ENCODE assay signal across 19 cellular contexts in genomic region chr9:14373726-14374125, GRCh38. TPM values are rescaled to one million over a fixed set of nuclear protein-coding genes. Genes with fewer than 3 reads are reported as not detected.
A peak's percentile ranks its signal among the peaks of the same experiment; 100 is the strongest.
DNase-seq lines count a peak whose midpoint lies in the region; TF ChIP-seq lines count a peak whose summit lies in the region.
"Had no signal": no experiment of that assay in that cellular context is flagged by ENCODE, and none has a peak within 500 bp of the region (broad histone marks: within the 10 kb centered on the region; RNA-seq: fewer than 3 reads in every experiment).

No MANE protein-coding gene starts in this region.

- H3K9me3 ChIP-seq in SJSA1 (replicated peaks) (no peaks in the 10 kb centered on the region), endodermal cell (ENCODE audit: control insufficient read depth, low read length) (peaks cover 10% of the 10 kb centered on the region), mesodermal cell (ENCODE audit: control insufficient read depth, low read length) (peaks cover 6% of the 10 kb centered on the region), uterus (no peaks in the 10 kb centered on the region)
- H3K9me3 ChIP-seq: Caco-2 had no signal

- H3K9me3 Mint-ChIP-seq in endodermal cell (peaks cover 11% of the 10 kb centered on the region), CD14-positive monocyte (peaks cover 0 to 4% (median 2%) of the 10 kb centered on the region in 7 donors)

- H3K27ac ChIP-seq in SJSA1 (peak overlapping the region; percentile 48), endodermal cell (ENCODE audit: low read depth, low read length) (no peak overlapping the region), mesodermal cell (ENCODE audit: low read depth, low read length, severe bottlenecking) (peak overlapping the region; percentile 68), uterus (peak overlapping the region; percentile 56 to 71)
- H3K27ac ChIP-seq: neural progenitor cell, VCaP had no signal

- H3K36me3 Mint-ChIP-seq in endodermal cell (ENCODE audit: low read depth) (no peaks in the 10 kb centered on the region), CD14-positive monocyte (no peaks in the 10 kb centered on the region)
- H3K36me3 Mint-ChIP-seq: neural progenitor cell had no signal

- H3K27ac Mint-ChIP-seq in endodermal cell (peak overlapping the region; percentile 84), CD14-positive monocyte (no peak overlapping the region)
- H3K27ac Mint-ChIP-seq: neural progenitor cell, T-helper 17 cell had no signal

- 69 to 70% methylated on average over 3 to 4 of the region's 4 CpGs for WGBS in endodermal cell (ENCODE audit: insufficient coverage in 1 of 2, insufficient read length in 1 of 2), 2 experiments
- 36 to 60% methylated on average over 2 to 4 of the region's 4 CpGs for WGBS in mesodermal cell (ENCODE audit: insufficient coverage in 2 of 2), 2 experiments

- H3K9ac ChIP-seq in endodermal cell (ENCODE audit: extremely low read depth, low read length, poor library complexity, severe bottlenecking) = no peak overlapping the region
- H3K9ac ChIP-seq: neural progenitor cell had no signal

- H3K27me3 Mint-ChIP-seq in endodermal cell (ENCODE audit: insufficient read depth) (no peaks in the 10 kb centered on the region), CD14-positive monocyte (ENCODE audit: low read depth in 3 of 3) (peaks cover 3 to 7% (median 4%) of the 10 kb centered on the region in 3 donors)

- H3K4me3 Mint-ChIP-seq in endodermal cell = no peak overlapping the region
- H3K4me3 Mint-ChIP-seq in CD14-positive monocyte = no peak overlapping the region
- H3K4me3 Mint-ChIP-seq: neural progenitor cell, T-helper 17 cell had no signal

- DNase-seq in SJSA1 (ENCODE audit: low read depth in 1 of 2, low spot score in 2 of 2) = no peak
- no peak for DNase-seq in endodermal cell
- no peak for DNase-seq in uterus
- no peak for DNase-seq in HPDE6-E6E7 (ENCODE audit: extremely low spot score)
- no peak for DNase-seq in CD14-positive monocyte (ENCODE audit: low spot score)
- no peak for DNase-seq in activated CD8-positive, alpha-beta memory T cell treated with anti-CD3 and anti-CD28 coated beads, Interleukin-2, amount 50 U/mL, for 4 hours
- DNase-seq: activated CD4-positive, alpha-beta T cell treated with anti-CD3 and anti-CD28 coated beads, Interleukin-2, amount 50 U/mL, for 1 hour; activated CD8-positive, alpha-beta memory T cell treated with anti-CD3 and anti-CD28 coated beads, Interleukin-2, amount 50 U/mL, for 48 hours; activated gamma-delta T cell; Caco-2; caudate nucleus; effector memory CD4-positive, alpha-beta T cell; NCI-H2171; NCI-H69; stimulated activated CD4-positive, alpha-beta T cell treated with anti-CD3 and anti-CD28 coated beads, Interleukin-12 subunit alpha, Interleukin-12 subunit beta, amount 100 ng/mL, for 4 hours; T-helper 17 cell had no signal

- peaks cover 24% of the 10 kb centered on the region for H3K4me1 ChIP-seq in SJSA1 (replicated peaks)
- peaks cover 17% of the 10 kb centered on the region for H3K4me1 ChIP-seq in endodermal cell (ENCODE audit: control insufficient read depth, insufficient read depth, low read length)
- H3K4me1 ChIP-seq in mesodermal cell (ENCODE audit: control insufficient read depth, insufficient read depth, low read length, poor library complexity, severe bottlenecking) = peaks cover 14% of the 10 kb centered on the region
- H3K4me1 ChIP-seq in uterus = no peaks in the 10 kb centered on the region
- H3K4me1 ChIP-seq: neural progenitor cell had no signal

- H3K36me3 ChIP-seq in SJSA1 = no peaks in the 10 kb centered on the region
- H3K36me3 ChIP-seq in endodermal cell (ENCODE audit: control insufficient read depth, insufficient read depth, low read length) = no peaks in the 10 kb centered on the region
- H3K36me3 ChIP-seq in mesodermal cell (ENCODE audit: control insufficient read depth, insufficient read depth, low read length) = no peaks in the 10 kb centered on the region
- H3K36me3 ChIP-seq in uterus = no peaks in the 10 kb centered on the region
- H3K36me3 ChIP-seq: neural progenitor cell had no signal

- H3K4me3 ChIP-seq in SJSA1 (no peak overlapping the region), endodermal cell (ENCODE audit: low read length) (no peak overlapping the region), mesodermal cell (ENCODE audit: extremely low read depth, insufficient read depth, low read length, poor library complexity, severe bottlenecking) (no peak overlapping the region), uterus (no peak overlapping the region)
- H3K4me3 ChIP-seq: neural progenitor cell had no signal

- no peak for TF ChIP-seq POLR2A in uterus (IDR thresholded peaks at IDR 0.05)

- intact Hi-C loops in uterus (cut with DNase I; ENCODE audit: low total_unique reads) (no loop called here), CD14-positive monocyte (cut with micrococcal nuclease) (no loop called here)

- H3K27me3 ChIP-seq in SJSA1 (replicated peaks) (no peaks in the 10 kb centered on the region), endodermal cell (ENCODE audit: control insufficient read depth, insufficient read depth, low read length, poor library complexity, severe bottlenecking) (no peaks in the 10 kb centered on the region), uterus (no peaks in the 10 kb centered on the region)
- H3K27me3 ChIP-seq: neural progenitor cell had no signal

- H3K4me1 Mint-ChIP-seq in endodermal cell (peaks cover 22% of the 10 kb centered on the region), CD14-positive monocyte (no peaks in the 10 kb centered on the region)
- H3K4me1 Mint-ChIP-seq: T-helper 17 cell had no signal

- TF ChIP-seq CTCF in endodermal cell (conservative IDR thresholded peaks at IDR 0.05) (no peak), uterus (IDR thresholded peaks at IDR 0.05) (no peak), CD14-positive monocyte (IDR thresholded peaks at IDR 0.05) (no peak)

RNA-seq across cellular contexts. Expression of gene NFIB, which starts 59.8 kb away (rescaled TPM):
- total RNA-seq in SJSA1 (2014; rRNA removed; shearing (Covaris generic)) = 7.6 TPM in 2 replicates
- total RNA-seq in endodermal cell = 10 to 100 TPM in 1 of 2 donors, 1 to 10 TPM in 1; 5.3 to 14.1 TPM
- 5.5 TPM for polyA plus RNA-seq in endodermal cell (2013, experiment 1 of 2)
- 6.1 TPM for polyA plus RNA-seq in endodermal cell (2013, experiment 2 of 2)
- 1.9 TPM for polyA plus RNA-seq in mesodermal cell (2013, experiment 1 of 2)
- polyA plus RNA-seq in mesodermal cell (2013, experiment 2 of 2) = 1.7 TPM
- total RNA-seq in uterus = 100 to 1,000 TPM in 3 of 4 donors, 10 to 100 TPM in 1; 85.3 to 173 (median 115) TPM
- not detected for polyA plus RNA-seq in CD14-positive monocyte

Comparison
In these comparisons a context has a peak if more than half of its experiments do, and no peak if none do; other contexts are left out.
1. RNA of gene NFIB, which starts 59.8 kb away (total RNA-seq): 85.3 to 173 TPM in uterus; 5.3 to 14.1 TPM in endodermal cell and 7.6 TPM in SJSA1; every median in the first group is over 4 times any median in the second.